9 cellular contexts compared by ENCODE assay signal in the genomic region with DNA sequence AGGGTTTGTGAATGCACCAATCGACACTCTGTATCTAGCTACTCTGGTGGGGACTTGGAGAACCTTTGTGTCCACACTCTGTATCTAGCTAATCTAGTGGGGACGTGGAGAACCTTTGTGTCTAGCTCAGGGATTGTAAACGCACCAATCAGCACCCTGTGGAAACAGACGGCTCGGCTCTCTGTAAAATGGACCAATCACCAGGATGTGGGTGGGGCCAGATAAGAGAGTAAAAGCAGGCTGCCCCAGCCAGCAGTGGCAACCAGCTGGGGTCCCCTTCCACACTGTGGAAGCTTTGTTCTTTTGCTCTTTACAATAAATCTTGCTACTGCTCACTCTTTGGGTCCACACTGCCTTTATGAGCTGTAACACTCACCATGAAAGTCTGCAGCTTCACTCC. TPM values are rescaled to one million over a fixed set of nuclear protein-coding genes. Genes with fewer than 3 reads are reported as not detected.
A peak's percentile ranks its signal among the peaks of the same experiment; 100 is the strongest.
DNase-seq lines count a peak whose midpoint lies in the region; ATAC-seq, FAIRE-seq and TF ChIP-seq lines count a peak whose summit lies in the region.
"Not testable (repeated sequence)": the region's sequence is repeated elsewhere in the genome, so short reads cannot be mapped to it uniquely, and the experiment has no call there.
"Had no signal": no experiment of that assay in that cellular context is flagged by ENCODE, and none has a peak within 500 bp of the region (broad histone marks: within the 10 kb centered on the region; RNA-seq: fewer than 3 reads in every experiment).

No MANE protein-coding gene starts in this region.

- CTCF ChIA-PET in K562 (lab: Yijun Ruan, JAX; ENCODE audit: low intra/inter-chr PET ratio) = not testable (repeated sequence)

- H3K9ac ChIP-seq in K562 (ENCODE audit: insufficient read depth in 1 of 2, low read depth in 2 of 2, low read length in 2 of 2) = not testable (repeated sequence)

- H3K36me3 Mint-ChIP-seq in progenitor cell of endocrine pancreas (ENCODE audit: insufficient read depth) = not testable (repeated sequence)

- H3K4me2 ChIP-seq in K562 (ENCODE audit: insufficient read depth, low read length) = not testable (repeated sequence)

- not testable (repeated sequence) for H3K9me3 ChIP-seq in K562 (replicated peaks; ENCODE audit: control insufficient read depth, insufficient read depth, low read depth, low read length)

- POLR2A ChIA-PET in K562 (lab: Yijun Ruan, JAX) = not testable (repeated sequence)

- H2AFZ ChIP-seq in K562 (ENCODE audit: low read depth, low read length) = not testable (repeated sequence)

- not testable (repeated sequence) for H3K27ac ChIP-seq in K562 (ENCODE audit: extremely low read depth, low read depth, low read length)

- FAIRE-seq in K562 (lab: Jason Lieb, UNC) = not testable (repeated sequence)

- H3K79me2 ChIP-seq in K562 (ENCODE audit: control insufficient read depth, insufficient read depth, low read length) = not testable (repeated sequence)

- H4K20me1 ChIP-seq in K562 (replicated peaks; ENCODE audit: control insufficient read depth, insufficient read depth, low read length) = not testable (repeated sequence)

- TF ChIP-seq RAD21 in K562 (CRISPR knock-in tag; conservative IDR thresholded peaks at IDR 0.05 in 1 of 2, IDR thresholded peaks at IDR 0.05 in 1 of 2) = not testable (repeated sequence)

- 19% methylated on average over 4 of the region's 5 CpGs for WGBS in K562 (ENCODE audit: insufficient coverage, low coverage, missing lambda C conversion rate)

- not testable (repeated sequence) for H3K36me3 ChIP-seq in K562 (ENCODE audit: control insufficient read depth, insufficient read depth, low read length)

- H3K27me3 Mint-ChIP-seq in progenitor cell of endocrine pancreas = not testable (repeated sequence)

- intact Hi-C loops in K562 (cut with micrococcal nuclease) = not testable (repeated sequence)

- TF ChIP-seq EP300 in K562 (IDR thresholded peaks at IDR 0.05; ENCODE audit: low read length) = not testable (repeated sequence)

- H3K9me3 Mint-ChIP-seq in progenitor cell of endocrine pancreas (ENCODE audit: low read depth) = not testable (repeated sequence)

- H3K4me1 ChIP-seq in K562 (replicated peaks in 1 of 2; ENCODE audit: control insufficient read depth in 2 of 2, insufficient read depth in 2 of 2, low read length in 2 of 2) = peaks cover 0 to 21% of the 10 kb centered on the region in 2 experiments; a peak in 2 of 5 replicates

- not testable (repeated sequence) for TF ChIP-seq POLR2A in K562 (conservative IDR thresholded peaks at IDR 0.05)

- not testable (repeated sequence) for H3K4me3 Mint-ChIP-seq in progenitor cell of endocrine pancreas (ENCODE audit: low read depth)

- not testable (repeated sequence) for BruUV-seq in K562 (replicated peaks; lab: Mats Ljungman, UMichigan)

- not testable (repeated sequence) for H3K4me3 ChIP-seq in K562

- H3K27ac Mint-ChIP-seq in progenitor cell of endocrine pancreas = peak overlapping the region; percentile 77

- not testable (repeated sequence) for H3K4me1 Mint-ChIP-seq in progenitor cell of endocrine pancreas (ENCODE audit: low read depth)

- in situ Hi-C loops in K562 (cut with MboI) = not testable (repeated sequence)

- not testable (repeated sequence) for ATAC-seq in K562

- H3K9me1 ChIP-seq in K562 (ENCODE audit: control insufficient read depth, insufficient read depth, low read length) = not testable (repeated sequence)

- H3K27me3 ChIP-seq in K562 (ENCODE audit: control insufficient read depth in 2 of 2, insufficient read depth in 2 of 2, low read length in 2 of 2) = not testable (repeated sequence)

- DNase-seq in DMS79 (lab: John Stamatoyannopoulos, UW) (peak; percentile 46), NCI-H1105 treated with DMSO at 0.1 percent for 48 hours (lab: John Stamatoyannopoulos, UW) (peak; percentile 19), NCI-H2107 treated with DMSO at 0.1 percent for 48 hours (lab: John Stamatoyannopoulos, UW; ENCODE audit: unreplicated experiment) (peak; percentile 2), NCI-H69 (lab: John Stamatoyannopoulos, UW) (peak; percentile 84), SHP77 treated with DMSO at 0.1 percent for 48 hours (lab: John Stamatoyannopoulos, UW) (peak; percentile 1)
- DNase-seq in K562 (ENCODE audit: extremely low read depth in 1 of 4, low spot score in 3 of 4); progenitor cell of endocrine pancreas (ENCODE audit: low spot score, unreplicated experiment): not testable (repeated sequence)

- not testable (repeated sequence) for TF ChIP-seq CTCF in K562 (IDR thresholded peaks at IDR 0.05 in 2 of 3, conservative IDR thresholded peaks at IDR 0.05 in 1 of 3; ENCODE audit: insufficient read depth in 2 of 3, low read depth in 1 of 3, low read length in 3 of 3); progenitor cell of endocrine pancreas (IDR thresholded peaks at IDR 0.05; ENCODE audit: unreplicated experiment)

TF ChIP-seq in K562, 482 proteins besides CTCF, POLR2A, EP300 and RAD21:
- TF ChIP-seq NFYB (IDR thresholded peaks at IDR 0.05; ENCODE audit: extremely low read depth, insufficient read length) = peak; percentile 45

RNA-seq across cellular contexts. Expression of gene SCGB2B2, which starts 8.3 kb away (rescaled TPM):
- total RNA-seq in K562 (2011; cell fraction: chromatin; rRNA removed; ENCODE audit: low replicate concordance) = 0.12 and 0.65 TPM in 2 replicates
- not detected in 2 replicates for total RNA-seq in K562 (2011; cell fraction: nucleolus; rRNA removed)
- 0.23 and 0.37 TPM in 2 replicates for total RNA-seq in K562 (2011; cell fraction: nucleoplasm; rRNA removed)
- total RNA-seq in K562 (2014; rRNA removed) = 0.20 TPM in 1 of 2 replicates, not detected in the other
- total RNA-seq in K562 (2014; rRNA removed; fragmentation: Illumina TruSeq; extraction: Trizol) = not detected in 2 replicates
- 0.08 TPM in 1 of 2 replicates, not detected in the other for total RNA-seq in K562 (2015; rRNA removed; fragmentation: Illumina TruSeq; extraction: Trizol)
- not detected in 2 replicates for total RNA-seq in K562 (2021)
- polyA plus RNA-seq in K562 (2011; rRNA removed) = not detected in 2 replicates
- not detected in 2 replicates for polyA plus RNA-seq in K562 (2011; cell fraction: cytosol; rRNA removed)
- not detected in 2 replicates for polyA plus RNA-seq in K562 (2011; cell fraction: nucleus; rRNA removed)
- 0.09 and 0.29 TPM in 2 replicates for polyA plus RNA-seq in K562 (2012)
- polyA plus RNA-seq in K562 (2014; fragmentation: Illumina TruSeq; extraction: Trizol) = not detected in 2 replicates
- polyA plus RNA-seq in K562 (2014; fragmentation: Nextera tagmentation; extraction: Ambion mirVana) = not detected
- not detected in 2 replicates for polyA plus RNA-seq in K562 (2014; rRNA removed)
- polyA minus RNA-seq in K562 (2011; rRNA and poly(A)+ RNA removed) = not detected in 2 replicates
- not detected in 2 replicates for polyA minus RNA-seq in K562 (2011; cell fraction: cytosol; rRNA and poly(A)+ RNA removed)
- polyA minus RNA-seq in K562 (2011; cell fraction: nucleus; rRNA and poly(A)+ RNA removed) = not detected in 2 replicates
- 0.47 and 0.84 TPM in 2 replicates for total RNA-seq in progenitor cell of endocrine pancreas
- total RNA-seq: GM23248 had no signal
- polyA plus RNA-seq: CD14-positive monocyte, GM23248 had no signal

RNA-seq across cellular contexts. Expression of gene ZNF302, which starts 8.8 kb away (rescaled TPM):
- 0.21 and 1.0 TPM in 2 replicates for total RNA-seq in K562 (2011; cell fraction: chromatin; rRNA removed; ENCODE audit: low replicate concordance)
- 0.33 and 0.53 TPM in 2 replicates for total RNA-seq in K562 (2011; cell fraction: nucleolus; rRNA removed)
- 1.1 TPM in 2 replicates for total RNA-seq in K562 (2011; cell fraction: nucleoplasm; rRNA removed)
- total RNA-seq in K562 (2014; rRNA removed) (0.20 TPM in 1 of 2 replicates, not detected in the other), K562 (2014; rRNA removed; fragmentation: Illumina TruSeq; extraction: Trizol) (0.29 and 0.44 TPM in 2 replicates), K562 (2015; rRNA removed; fragmentation: Illumina TruSeq; extraction: Trizol) (0.18 and 0.19 TPM in 2 replicates), K562 (2021) (0.24 and 0.56 TPM in 2 replicates), progenitor cell of endocrine pancreas (40.1 and 41.9 TPM in 2 replicates)
- polyA plus RNA-seq in K562 (2011; rRNA removed) (0.09 and 0.95 TPM in 2 replicates), K562 (2014; fragmentation: Illumina TruSeq; extraction: Trizol) (0.30 and 0.39 TPM in 2 replicates), K562 (2014; fragmentation: Nextera tagmentation; extraction: Ambion mirVana) (under 1 TPM; 0.08 to 0.10 TPM), K562 (2014; rRNA removed) (0.22 and 1.0 TPM in 2 replicates)
- polyA plus RNA-seq in K562 (2011; cell fraction: cytosol; rRNA removed) = 0.01 and 0.03 TPM in 2 replicates
- polyA plus RNA-seq in K562 (2011; cell fraction: nucleus; rRNA removed) = 0.39 and 0.97 TPM in 2 replicates
- polyA plus RNA-seq in K562 (2012) = 0.33 and 0.62 TPM in 2 replicates
- polyA minus RNA-seq in K562 (2011; rRNA and poly(A)+ RNA removed) = 0.15 and 0.32 TPM in 2 replicates
- polyA minus RNA-seq in K562 (2011; cell fraction: cytosol; rRNA and poly(A)+ RNA removed) = not detected in 2 replicates
- polyA minus RNA-seq in K562 (2011; cell fraction: nucleus; rRNA and poly(A)+ RNA removed) = 0.11 and 0.13 TPM in 2 replicates

Comparison
In these comparisons a context has a peak if more than half of its experiments do, and no peak if none do; other contexts are left out.
1. RNA of gene ZNF302, which starts 8.8 kb away (total RNA-seq): 40.1 to 41.9 TPM in progenitor cell of endocrine pancreas; 0.18 to 1.1 TPM in K562; every median in the first group is over 10 times any median in the second.